In the genomic region with DNA sequence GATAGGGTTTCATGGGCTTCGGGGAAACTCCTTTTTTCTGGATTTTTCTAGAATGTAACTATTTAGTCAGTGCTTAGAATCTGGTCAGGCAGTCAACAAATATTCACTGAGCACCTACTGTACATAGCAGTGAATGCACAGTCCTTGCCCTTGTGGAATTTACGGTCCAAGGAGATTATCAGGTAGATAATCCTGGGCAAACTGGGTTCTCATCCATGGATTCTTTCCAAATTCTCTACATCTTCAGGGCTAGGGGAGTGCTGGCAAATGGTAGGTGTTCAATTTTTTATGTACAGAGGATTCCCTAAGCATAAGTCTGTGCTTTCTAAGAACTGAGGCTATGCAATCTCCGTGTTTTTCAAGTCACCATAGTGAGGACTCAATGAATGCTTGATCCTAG, we compare ENCODE assay signal across 7 cellular contexts.
"Had no signal": no experiment of that assay in that cellular context is flagged by ENCODE, and none has a peak within 500 bp of the region (broad histone marks: within the 10 kb centered on the region; RNA-seq: fewer than 3 reads in every experiment).

No MANE protein-coding gene starts in this region.

- H3K9ac ChIP-seq: KMS-11 had no signal

- H3K4me3 ChIP-seq: K562 had no signal

- H3K4me2 ChIP-seq: KMS-11 had no signal

- DNase-seq: IMR-90, KBM-7, KG1 had no signal

- ATAC-seq: HepG2, K562 had no signal

- H3K27ac ChIP-seq: HL-60, KMS-11 had no signal
